Comparison of ENCODE assay signal across 1 cellular context in genomic region chr6:136249811-136250685, GRCh38.
A peak's percentile ranks its signal among the peaks of the same experiment; 100 is the strongest.
TF ChIP-seq lines count a peak whose summit lies in the region.

TSS of gene MTFR2 (minus strand) at chr6:136250311. CDS start at chr6:136249099, 1,212 bp downstream.

TF ChIP-seq in HepG2, 621 proteins besides CTCF, POLR2A, EP300 and RAD21 (continued from another document and continues in another):
- TF ChIP-seq DMTF1 (CRISPR knock-in tag; IDR thresholded peaks at IDR 0.05) = no peak
- no peak for TF ChIP-seq FOXO4 (CRISPR knock-in tag; conservative IDR thresholded peaks at IDR 0.05)
- no peak for TF ChIP-seq AKAP8 (CRISPR knock-in tag; IDR thresholded peaks at IDR 0.05)
- 0 out of 2 replicates have a peak, but pooled peaks have one; percentile 47 for TF ChIP-seq TERF1 (CRISPR knock-in tag; IDR thresholded peaks at IDR 0.05)
- peak in 1 of 2 experiments; percentile 43; a peak in 1 of 4 replicates for TF ChIP-seq ATF4 (CRISPR knock-in tag; IDR thresholded peaks at IDR 0.05)
- no peak for TF ChIP-seq NFE2L1 (CRISPR knock-in tag; IDR thresholded peaks at IDR 0.05; ENCODE audit: borderline replicate concordance)
- TF ChIP-seq ZNF446 (CRISPR knock-in tag; IDR thresholded peaks at IDR 0.05) = no peak
- TF ChIP-seq CBFB (CRISPR knock-in tag; IDR thresholded peaks at IDR 0.05) = peak; percentile 85
- TF ChIP-seq MTF2 (CRISPR knock-in tag; IDR thresholded peaks at IDR 0.05; ENCODE audit: borderline replicate concordance) = no peak
- TF ChIP-seq CREB1 (IDR thresholded peaks at IDR 0.05) = peak; percentile 95
- TF ChIP-seq CREB1 (CRISPR knock-in tag; IDR thresholded peaks at IDR 0.05) = peak; percentile 94
- TF ChIP-seq HDAC1 (CRISPR knock-in tag; IDR thresholded peaks at IDR 0.05) = peak; percentile 100
- no peak; the same call in 1 of the 2 replicates for TF ChIP-seq ISL2 (CRISPR knock-in tag; IDR thresholded peaks at IDR 0.05)
- no peak; the same call in 1 of the 2 replicates for TF ChIP-seq SALL2 (CRISPR knock-in tag; IDR thresholded peaks at IDR 0.05)
- TF ChIP-seq PAWR (CRISPR knock-in tag; IDR thresholded peaks at IDR 0.05; ENCODE audit: borderline replicate concordance) = no peak
- peak; percentile 29 for TF ChIP-seq ZFY (CRISPR knock-in tag; IDR thresholded peaks at IDR 0.05)
- TF ChIP-seq ZBTB1 (CRISPR knock-in tag; IDR thresholded peaks at IDR 0.05; ENCODE audit: borderline replicate concordance) = no peak
- peak; percentile 63 for TF ChIP-seq ARID5B (CRISPR knock-in tag; IDR thresholded peaks at IDR 0.05)
- no peak for TF ChIP-seq MZF1 (CRISPR knock-in tag; IDR thresholded peaks at IDR 0.05; ENCODE audit: borderline replicate concordance)
- TF ChIP-seq HOXA9 (CRISPR knock-in tag; IDR thresholded peaks at IDR 0.05; ENCODE audit: borderline replicate concordance) = no peak
- no peak for TF ChIP-seq NFAT5 (CRISPR knock-in tag; IDR thresholded peaks at IDR 0.05)
- TF ChIP-seq SMARCC2 (IDR thresholded peaks at IDR 0.05) = no peak
- TF ChIP-seq POLR2G (IDR thresholded peaks at IDR 0.05; ENCODE audit: low read depth, low read length) = peak; percentile 90
- TF ChIP-seq HBP1 (CRISPR knock-in tag; IDR thresholded peaks at IDR 0.05; ENCODE audit: low read depth) = peak; percentile 100
- TF ChIP-seq SAFB2 (CRISPR knock-in tag; IDR thresholded peaks at IDR 0.05; ENCODE audit: borderline replicate concordance, low read depth) = peak; percentile 62; the same call in 1 of the 2 replicates
- no peak for TF ChIP-seq RARA (CRISPR knock-in tag; IDR thresholded peaks at IDR 0.05)
- TF ChIP-seq ZNF777 (CRISPR knock-in tag; IDR thresholded peaks at IDR 0.05) = no peak; the same call in 1 of the 2 replicates
- TF ChIP-seq ZNF878 (CRISPR knock-in tag; IDR thresholded peaks at IDR 0.05) = peak; percentile 96
- peak; percentile 33; the same call in 1 of the 2 replicates for TF ChIP-seq ZNF543 (CRISPR knock-in tag; IDR thresholded peaks at IDR 0.05)
- TF ChIP-seq ESRRA (CRISPR knock-in tag; IDR thresholded peaks at IDR 0.05; ENCODE audit: low read depth) = peak; percentile 49
- TF ChIP-seq ZNF687 (CRISPR knock-in tag; IDR thresholded peaks at IDR 0.05) = peak; percentile 87
- no peak for TF ChIP-seq SATB2 (CRISPR knock-in tag; IDR thresholded peaks at IDR 0.05)
- peak; percentile 72 for TF ChIP-seq TBX2 (CRISPR knock-in tag; IDR thresholded peaks at IDR 0.05; ENCODE audit: borderline replicate concordance)
- TF ChIP-seq ARID2 (CRISPR knock-in tag; IDR thresholded peaks at IDR 0.05; ENCODE audit: borderline replicate concordance) = peak; percentile 94
- TF ChIP-seq ZFYVE20 (CRISPR knock-in tag; IDR thresholded peaks at IDR 0.05; ENCODE audit: borderline replicate concordance, low read depth) = 0 out of 2 replicates have a peak, but pooled peaks have one; percentile 26
- TF ChIP-seq ZNF577 (CRISPR knock-in tag; IDR thresholded peaks at IDR 0.05; ENCODE audit: borderline replicate concordance, low read depth) = no peak
- no peak for TF ChIP-seq ETS1 (CRISPR knock-in tag; IDR thresholded peaks at IDR 0.05)
- no peak; the same call in 1 of the 2 replicates for TF ChIP-seq ARHGAP35 (CRISPR knock-in tag; IDR thresholded peaks at IDR 0.05; ENCODE audit: borderline replicate concordance)
